In genomic region chr14:55801121-55801520, GRCh38 we compare ENCODE assay signal across 17 cellular contexts.
A peak's percentile ranks its signal among the peaks of the same experiment; 100 is the strongest.
DNase-seq lines count a peak whose midpoint lies in the region; ATAC-seq, FAIRE-seq and TF ChIP-seq lines count a peak whose summit lies in the region.
"Had no signal": no experiment of that assay in that cellular context is flagged by ENCODE, and none has a peak within 500 bp of the region (broad histone marks: within the 10 kb centered on the region; RNA-seq: fewer than 3 reads in every experiment).

No MANE protein-coding gene starts in this region.

- DNase-seq in A549 (ENCODE audit: low read depth in 1 of 2, low spot score in 1 of 2) (no peak), K562 (ENCODE audit: extremely low read depth in 1 of 4, low spot score in 3 of 4) (no peak), immature natural killer cell (no peak), left ventricle myocardium superior (no peak), dedifferentiated amniotic fluid mesenchymal stem cell (ENCODE audit: extremely low spot score) (no peak)
- DNase-seq: CD4-positive, alpha-beta memory T cell; DMS79 treated with DMSO at 0.1 percent for 48 hours; GOT3; H9 had no signal

- H3K27me3 Mint-ChIP-seq in immature natural killer cell (ENCODE audit: low read depth in 3 of 3) = peaks cover 0 to 4% (median 1%) of the 10 kb centered on the region in 3 donors
- H3K27me3 Mint-ChIP-seq: CD4-positive, alpha-beta memory T cell had no signal

- TF ChIP-seq EP300 in A549 (IDR thresholded peaks at IDR 0.05) (no peak), K562 (IDR thresholded peaks at IDR 0.05; ENCODE audit: low read length) (no peak)

- TF ChIP-seq POLR2A in A549 (IDR thresholded peaks at IDR 0.05; ENCODE audit: low read length) = no peak
- TF ChIP-seq POLR2A in K562 (conservative IDR thresholded peaks at IDR 0.05) = no peak

- peaks cover 58 to 66% of the 10 kb centered on the region in 2 donors for H3K4me1 Mint-ChIP-seq in immature natural killer cell

- TF ChIP-seq CTCF in A549 (IDR thresholded peaks at IDR 0.05) = no peak
- no peak for TF ChIP-seq CTCF in K562 (IDR thresholded peaks at IDR 0.05 in 2 of 3, conservative IDR thresholded peaks at IDR 0.05 in 1 of 3; ENCODE audit: insufficient read depth in 2 of 3, low read depth in 1 of 3, low read length in 3 of 3)

- H3K36me3 ChIP-seq in HUES48 (ENCODE audit: control insufficient read depth, insufficient read depth, low read length) = no peaks in the 10 kb centered on the region
- no peaks in the 10 kb centered on the region for H3K36me3 ChIP-seq in K562 (ENCODE audit: control insufficient read depth, insufficient read depth, low read length)
- H3K36me3 ChIP-seq: BLaER1 had no signal

- H3K27ac ChIP-seq in A549 (0 out of 6 replicates have a peak overlapping the region, but pooled peaks of 1 of the 2 experiments have one; percentile 7), HUES48 (ENCODE audit: low read depth, low read length) (peak overlapping the region; percentile 37), K562 (ENCODE audit: extremely low read depth, low read depth, low read length) (no peak overlapping the region)
- H3K27ac ChIP-seq: 22Rv1, BLaER1, KMS-11 had no signal

- no peak overlapping the region for H3K9ac ChIP-seq in HUES48 (ENCODE audit: low read depth, low read length)
- H3K9ac ChIP-seq in K562 (ENCODE audit: insufficient read depth in 1 of 2, low read depth in 2 of 2, low read length in 2 of 2) = no peak overlapping the region
- H3K9ac ChIP-seq: BLaER1, KMS-11 had no signal

- H3K27me3 ChIP-seq in HUES48 (ENCODE audit: control insufficient read depth, insufficient read depth, low read length) (no peaks in the 10 kb centered on the region), K562 (ENCODE audit: control insufficient read depth in 2 of 2, insufficient read depth in 2 of 2, low read length in 2 of 2) (no peaks in the 10 kb centered on the region)
- H3K27me3 ChIP-seq: BLaER1 had no signal

- CTCF ChIA-PET in A549 (lab: Yijun Ruan, JAX) (no interaction called here), K562 (lab: Yijun Ruan, JAX; ENCODE audit: low intra/inter-chr PET ratio) (no interaction called here)

- no TSS peak for BruUV-seq in K562 (replicated peaks; lab: Mats Ljungman, UMichigan)

- TF ChIP-seq RAD21 in A549 (conservative IDR thresholded peaks at IDR 0.05 in 1 of 2, IDR thresholded peaks at IDR 0.05 in 1 of 2) (no peak), K562 (CRISPR knock-in tag; conservative IDR thresholded peaks at IDR 0.05 in 1 of 2, IDR thresholded peaks at IDR 0.05 in 1 of 2) (no peak)

- POLR2A ChIA-PET in A549 (lab: Yijun Ruan, JAX) (no interaction called here), K562 (lab: Yijun Ruan, JAX) (no interaction called here)

- H3K4me3 ChIP-seq in A549 (no peak overlapping the region), HUES48 (ENCODE audit: low read depth, low read length) (no peak overlapping the region), K562 (no peak overlapping the region)
- H3K4me3 ChIP-seq: BLaER1, GM12878 had no signal

- H3K4me1 ChIP-seq in A549 = peaks cover 23% of the 10 kb centered on the region
- H3K4me1 ChIP-seq in HUES48 (ENCODE audit: control insufficient read depth, insufficient read depth, low read length) = peaks cover 43% of the 10 kb centered on the region
- peaks cover 0 to 26% of the 10 kb centered on the region in 2 experiments; a peak in 4 of 5 replicates for H3K4me1 ChIP-seq in K562 (replicated peaks in 1 of 2; ENCODE audit: control insufficient read depth in 2 of 2, insufficient read depth in 2 of 2, low read length in 2 of 2)
- H3K4me1 ChIP-seq: BLaER1 had no signal

- FAIRE-seq in A549 (lab: Jason Lieb, UNC) (no peak), K562 (lab: Jason Lieb, UNC) (no peak)
- FAIRE-seq: GM12878 had no signal

- H3K36me3 Mint-ChIP-seq in immature natural killer cell = peaks cover 0 to 5% (median 5%) of the 10 kb centered on the region in 3 donors
- H3K36me3 Mint-ChIP-seq: CD14-positive monocyte; CD4-positive, alpha-beta memory T cell had no signal

- H3K4me2 ChIP-seq in A549 (no peak overlapping the region), K562 (ENCODE audit: insufficient read depth, low read length) (no peak overlapping the region)
- H3K4me2 ChIP-seq: BLaER1, KMS-11 had no signal

- WGBS in A549 (ENCODE audit: missing lambda C conversion rate) = 0% methylated on average over 1 of the region's 1 CpG
- WGBS in K562 (ENCODE audit: insufficient coverage, low coverage, missing lambda C conversion rate) = 14% methylated on average over 1 of the region's 1 CpG

- H4K20me1 ChIP-seq in K562 (replicated peaks; ENCODE audit: control insufficient read depth, insufficient read depth, low read length) = no peaks in the 10 kb centered on the region
- H4K20me1 ChIP-seq: BLaER1 had no signal

- peak overlapping the region in 5 of 6 donors; percentile 5 to 76 (median 32) for H3K27ac Mint-ChIP-seq in immature natural killer cell
- H3K27ac Mint-ChIP-seq: CD14-positive monocyte had no signal

- ATAC-seq in A549 (no peak), K562 (no peak), GM21381 (IDR thresholded peaks at IDR 0.05; ENCODE audit: unreplicated experiment) (no peak), left ventricle myocardium superior (no peak), HG02623 (IDR thresholded peaks at IDR 0.05; ENCODE audit: unreplicated experiment) (no peak)
- ATAC-seq: GM12878 had no signal

- H3K79me2 ChIP-seq in K562 (ENCODE audit: control insufficient read depth, insufficient read depth, low read length) = no peaks in the 10 kb centered on the region

- H3K9me3 Mint-ChIP-seq in immature natural killer cell = peaks cover 0 to 12% (median 4%) of the 10 kb centered on the region in 6 donors

- H3K4me3 Mint-ChIP-seq in immature natural killer cell = peak overlapping the region in 1 of 5 donors; percentile 3
- H3K4me3 Mint-ChIP-seq: CD14-positive monocyte; CD4-positive, alpha-beta memory T cell had no signal

- no peak overlapping the region for H2AFZ ChIP-seq in K562 (ENCODE audit: low read depth, low read length)

- intact Hi-C loops in K562 (cut with micrococcal nuclease) (no loop called here), left ventricle myocardium superior (cut with micrococcal nuclease) (no loop called here)

- in situ Hi-C loops in K562 (cut with MboI) = no loop called here

- peaks cover 10% of the 10 kb centered on the region; the same call in 1 of the 3 replicates for H3K9me3 ChIP-seq in A549
- peaks cover 8% of the 10 kb centered on the region for H3K9me3 ChIP-seq in HUES48 (ENCODE audit: control insufficient read depth, insufficient read depth, low read length)
- H3K9me3 ChIP-seq in K562 (replicated peaks; ENCODE audit: control insufficient read depth, insufficient read depth, low read depth, low read length) = no peaks in the 10 kb centered on the region

- no peaks in the 10 kb centered on the region for H3K9me1 ChIP-seq in K562 (ENCODE audit: control insufficient read depth, insufficient read depth, low read length)

TF ChIP-seq in A549, 52 proteins besides CTCF, POLR2A, EP300 and RAD21:
- 0 out of 2 replicates have a peak, but pooled peaks have one; percentile 32 for TF ChIP-seq ZSCAN20 (CRISPR knock-in tag; IDR thresholded peaks at IDR 0.05)
- TF ChIP-seq RFX5 (IDR thresholded peaks at IDR 0.05) = no peak

TF ChIP-seq in K562, 482 proteins besides CTCF, POLR2A, EP300 and RAD21 (continues in another document):
- TF ChIP-seq RBM39 (optimal IDR thresholded peaks at IDR 0.05; ENCODE audit: low read depth, low read length) (no peak), TFE3 (CRISPR knock-in tag; IDR thresholded peaks at IDR 0.05) (no peak), SOX6 (IDR thresholded peaks at IDR 0.05) (no peak), ZNF512 (tag; IDR thresholded peaks at IDR 0.05) (no peak), NR1H2 (CRISPR knock-in tag; IDR thresholded peaks at IDR 0.05) (no peak), PTTG1 (tag; IDR thresholded peaks at IDR 0.05; ENCODE audit: low read depth) (0 out of 2 replicates have a peak, but pooled peaks have one; percentile 51), DMBX1 (CRISPR knock-in tag; IDR thresholded peaks at IDR 0.05; ENCODE audit: borderline replicate concordance) (peak; percentile 72; the same call in 1 of the 2 replicates), DDX20 (tag; IDR thresholded peaks at IDR 0.05; ENCODE audit: low read depth) (peak; percentile 48; the same call in 1 of the 2 replicates), ZNF395 (CRISPR knock-in tag; IDR thresholded peaks at IDR 0.05) (no peak)
